Comparison of ENCODE assay signal across 29 cellular contexts in the genomic region with DNA sequence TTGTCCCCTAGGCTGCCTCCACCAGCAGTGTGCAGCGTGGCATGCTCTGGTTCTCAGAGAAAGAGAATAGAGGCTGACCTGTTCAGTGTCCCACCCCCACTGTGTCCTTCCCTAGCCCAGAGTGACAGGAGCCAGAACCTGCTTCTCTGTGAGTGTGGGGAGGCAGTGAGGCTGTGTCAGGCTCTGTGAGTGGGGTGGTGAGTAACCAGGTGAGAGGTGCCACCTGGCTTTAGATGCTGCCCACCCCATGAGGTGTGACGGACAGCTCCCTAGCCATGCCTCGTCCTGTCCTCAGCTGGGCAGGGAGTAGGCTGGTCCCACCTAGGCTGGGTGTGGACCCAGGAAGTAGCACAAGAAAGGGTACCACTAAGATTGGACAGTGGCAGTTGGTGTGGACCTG. TPM values are rescaled to one million over a fixed set of nuclear protein-coding genes. Genes with fewer than 3 reads are reported as not detected.
DNase-seq lines count a peak whose midpoint lies in the region; ATAC-seq, FAIRE-seq and TF ChIP-seq lines count a peak whose summit lies in the region.
"Had no signal": no experiment of that assay in that cellular context is flagged by ENCODE, and none has a peak within 500 bp of the region (broad histone marks: within the 10 kb centered on the region; RNA-seq: fewer than 3 reads in every experiment).

No MANE protein-coding gene starts in this region.

- peak overlapping the region; percentile 68 to 90 for H3K27ac Mint-ChIP-seq in T-cell
- peak overlapping the region; percentile 42 for H3K27ac Mint-ChIP-seq in stimulated activated memory B cell treated with anti-CD40 and anti-IgM and Interleukin-4, amounts not matched to agents 10 μg/mL and 1 μg/mL and 100 μg/mL, for 72 hours
- H3K27ac Mint-ChIP-seq: endodermal cell, nephron progenitor cell had no signal

- ATAC-seq in T-cell (replicated peaks in 1 of 4) (no peak), GM19035 (IDR thresholded peaks at IDR 0.05; ENCODE audit: unreplicated experiment) (no peak)
- no peak for ATAC-seq in stimulated activated memory B cell treated with anti-CD40 and anti-IgM and Interleukin-4, amounts not matched to agents 10 μg/mL and 1 μg/mL and 100 μg/mL, for 72 hours
- ATAC-seq: esophagus mucosa, right cardiac atrium had no signal

- no peaks in the 10 kb centered on the region for H3K27me3 Mint-ChIP-seq in T-cell
- no peaks in the 10 kb centered on the region for H3K27me3 Mint-ChIP-seq in stimulated activated memory B cell treated with anti-CD40 and anti-IgM and Interleukin-4, amounts not matched to agents 10 μg/mL and 1 μg/mL and 100 μg/mL, for 72 hours

- FAIRE-seq in bronchial epithelial cell (lab: Jason Lieb, UNC): peak; percentile 60
- FAIRE-seq: GM18507, HTR-8/SVneo, kidney, TTC549 had no signal

- H3K9me3 Mint-ChIP-seq in T-cell: no peaks in the 10 kb centered on the region
- H3K9me3 Mint-ChIP-seq in stimulated activated memory B cell treated with anti-CD40 and anti-IgM and Interleukin-4, amounts not matched to agents 10 μg/mL and 1 μg/mL and 100 μg/mL, for 72 hours: no peaks in the 10 kb centered on the region
- H3K9me3 Mint-ChIP-seq: endodermal cell, nephron progenitor cell had no signal

- DNase-seq in activated naive CD4-positive, alpha-beta T cell treated with anti-CD3 and anti-CD28 coated beads, Interleukin-2, amount 50 U/mL, for 16 hours: peak; percentile 4
- DNase-seq in activated naive CD4-positive, alpha-beta T cell treated with Interleukin-2 at 50 U/mL for 16 hours: no peak
- DNase-seq in T-cell: no peak
- no peak for DNase-seq in bronchial epithelial cell (ENCODE audit: low read depth)
- no peak for DNase-seq in NCI-H446 (lab: John Stamatoyannopoulos, UW)
- DNase-seq in NCI-H2081 treated with DMSO at 0.1 percent for 48 hours (lab: John Stamatoyannopoulos, UW): no peak
- DNase-seq: colonic mucosa; DND-41; endodermal cell; foreskin fibroblast; head of caudate nucleus; kidney; midbrain; NCI-H1436; NCI-H2107; NCI-H774; nephron progenitor cell; right cardiac atrium; stimulated activated CD4-positive, alpha-beta T cell treated with anti-CD3 and anti-CD28 coated beads, Interleukin-2, amount 100 ng/mL, for 48 hours had no signal

- H3K4me3 ChIP-seq in bronchial epithelial cell (ENCODE audit: low read depth, low read length): no peak overlapping the region
- H3K4me3 ChIP-seq: BLaER1, breast epithelium, colonic mucosa, SJSA1, suprapubic skin had no signal

- H3K27me3 ChIP-seq in bronchial epithelial cell (ENCODE audit: control insufficient read depth, insufficient read depth, low read length): no peaks in the 10 kb centered on the region
- H3K27me3 ChIP-seq: BLaER1, breast epithelium, colonic mucosa, SJSA1, suprapubic skin had no signal

- peak overlapping the region in 1 of 3 donors; percentile 37 for H3K4me3 Mint-ChIP-seq in T-cell
- H3K4me3 Mint-ChIP-seq in stimulated activated memory B cell treated with anti-CD40 and anti-IgM and Interleukin-4, amounts not matched to agents 10 μg/mL and 1 μg/mL and 100 μg/mL, for 72 hours: no peak overlapping the region
- H3K4me3 Mint-ChIP-seq: endodermal cell, nephron progenitor cell had no signal

- no peak for TF ChIP-seq CTCF in bronchial epithelial cell (IDR thresholded peaks at IDR 0.05; ENCODE audit: insufficient read depth, low read length, severe bottlenecking)

- H3K36me3 Mint-ChIP-seq in T-cell: peaks cover 20% of the 10 kb centered on the region
- H3K36me3 Mint-ChIP-seq in stimulated activated memory B cell treated with anti-CD40 and anti-IgM and Interleukin-4, amounts not matched to agents 10 μg/mL and 1 μg/mL and 100 μg/mL, for 72 hours: peaks cover 26% of the 10 kb centered on the region

- CTCF ChIA-PET in T-cell (lab: Charles Lee): no interaction called here

- POLR2A ChIA-PET in T-cell (lab: Charles Lee): no interaction called here

- no peaks in the 10 kb centered on the region for H3K36me3 ChIP-seq in bronchial epithelial cell (ENCODE audit: control insufficient read depth, insufficient read depth, low read length)
- H3K36me3 ChIP-seq: breast epithelium, colonic mucosa had no signal

- peaks cover 94 to 97% (median 94%) of the 10 kb centered on the region in 3 donors for H3K4me1 Mint-ChIP-seq in T-cell
- H3K4me1 Mint-ChIP-seq in stimulated activated memory B cell treated with anti-CD40 and anti-IgM and Interleukin-4, amounts not matched to agents 10 μg/mL and 1 μg/mL and 100 μg/mL, for 72 hours: peaks cover 84% of the 10 kb centered on the region

RNA-seq across cellular contexts. Expression of a gene that starts 6.3 kb away (rescaled TPM):
- total RNA-seq in T-cell: 10 to 100 TPM; 35.9 to 51.0 (median 47.0) TPM
- total RNA-seq in bronchial epithelial cell: 36.1 and 52.9 TPM in 2 replicates

RNA-seq across cellular contexts. Expression of a gene that starts 29.5 kb away (rescaled TPM):
- total RNA-seq in T-cell (1 to 10 TPM; 1.5 to 6.9 (median 2.2) TPM), bronchial epithelial cell (under 0.01 TPM in 2 replicates)
